In the genomic region with DNA sequence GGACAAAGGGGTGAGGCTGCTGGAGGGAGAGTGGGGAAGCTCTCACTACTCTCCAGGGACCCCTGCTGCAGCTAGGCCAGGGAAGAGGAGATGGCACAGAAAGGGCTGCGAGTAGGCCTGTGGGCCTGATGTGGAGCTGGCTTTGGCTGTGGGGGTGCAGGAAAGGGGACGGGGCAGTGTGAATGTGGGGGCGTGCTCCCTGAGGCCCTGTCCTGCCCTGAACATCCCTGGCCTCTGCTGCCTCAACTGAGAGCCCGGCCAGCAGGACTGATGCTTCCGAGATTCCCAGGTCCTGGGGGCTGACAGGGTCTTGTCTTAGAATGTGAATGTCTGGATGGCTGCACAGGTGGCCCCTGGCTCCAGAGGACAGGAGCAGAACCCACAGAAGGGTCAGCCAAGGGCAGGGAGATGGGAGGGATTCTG, we compare ENCODE assay signal across 24 cellular contexts.
A peak's percentile ranks its signal among the peaks of the same experiment; 100 is the strongest.
DNase-seq lines count a peak whose midpoint lies in the region; ATAC-seq and TF ChIP-seq lines count a peak whose summit lies in the region.
"Had no signal": no experiment of that assay in that cellular context is flagged by ENCODE, and none has a peak within 500 bp of the region (broad histone marks: within the 10 kb centered on the region; RNA-seq: fewer than 3 reads in every experiment).

No MANE protein-coding gene starts in this region.

- H3K56ac ChIP-seq in H9 (ENCODE audit: insufficient read length, low read depth, low read length): no peak overlapping the region

- H3K4me1 ChIP-seq in H9 (ENCODE audit: insufficient read depth, low read length) (no peaks in the 10 kb centered on the region), thoracic aorta (ENCODE audit: control insufficient read depth in 1 of 2, low read depth in 2 of 2) (peaks cover 3 to 29% of the 10 kb centered on the region in 2 donors)
- H3K4me1 ChIP-seq: Caco-2, psoas muscle had no signal

- H4K20me1 ChIP-seq in H9 (ENCODE audit: control insufficient read depth, insufficient read depth, insufficient read length) (no peaks in the 10 kb centered on the region), neural cell (ENCODE audit: insufficient read depth) (no peaks in the 10 kb centered on the region)

- H3F3A ChIP-seq in neural cell (ENCODE audit: insufficient read depth, low read length, poor library complexity, severe bottlenecking): peaks cover 6% of the 10 kb centered on the region

- no peak overlapping the region for H4K5ac ChIP-seq in H9 (ENCODE audit: insufficient read length, low read depth, low read length)

- no CpG with 5 or more reads among the region's 5 CpGs for WGBS in H9 (ENCODE audit: extremely low coverage, insufficient read length, low lambda C conversion rate)

- no peak overlapping the region for H3K4me2 ChIP-seq in H9 (ENCODE audit: insufficient read depth, insufficient read length, low read length)
- H3K4me2 ChIP-seq in neural cell (ENCODE audit: low read length): no peak overlapping the region

- TF ChIP-seq CTCF in H9 (conservative IDR thresholded peaks at IDR 0.05) (no peak), neural cell (IDR thresholded peaks at IDR 0.05; ENCODE audit: poor library complexity, severe bottlenecking) (no peak), thoracic aorta (IDR thresholded peaks at IDR 0.05) (no peak)

- no peaks in the 10 kb centered on the region; the same call in 1 of the 2 replicates for H3K79me2 ChIP-seq in H9 (ENCODE audit: insufficient read depth, low read length)
- no peaks in the 10 kb centered on the region for H3K79me2 ChIP-seq in neural cell (replicated peaks; ENCODE audit: insufficient read depth, low read length)

- H3K4me3 Mint-ChIP-seq in H9: no peak overlapping the region
- H3K4me3 Mint-ChIP-seq: activated T-cell treated with anti-CD3 and anti-CD28 coated beads, Interleukin-2, amount 50 U/mL, for 72 hours; IgD-negative memory B cell; mesothelial cell of epicardium; nephron progenitor cell had no signal

- H3K27me3 ChIP-seq in H9 (ENCODE audit: insufficient read depth, low read length) (no peaks in the 10 kb centered on the region), neural cell (ENCODE audit: insufficient read depth, low read depth, low read length) (no peaks in the 10 kb centered on the region), thoracic aorta (replicated peaks; ENCODE audit: insufficient read depth) (no peaks in the 10 kb centered on the region)
- H3K27me3 ChIP-seq: brain microvascular endothelial cell had no signal

- H3K9me3 ChIP-seq in H9 (ENCODE audit: control insufficient read depth, low read depth, low read length): no peaks in the 10 kb centered on the region
- H3K9me3 ChIP-seq in neural cell (ENCODE audit: low read length): no peaks in the 10 kb centered on the region
- no peaks in the 10 kb centered on the region for H3K9me3 ChIP-seq in thoracic aorta
- H3K9me3 ChIP-seq: Caco-2 had no signal

- H3K9me3 Mint-ChIP-seq in H9: no peaks in the 10 kb centered on the region
- H3K9me3 Mint-ChIP-seq: activated naive CD4-positive, alpha-beta T cell treated with anti-CD3 and anti-CD28 coated beads, Interleukin-2, amount 50 U/mL, for 72 hours; activated T-cell treated with anti-CD3 and anti-CD28 coated beads, Interleukin-2, amount 50 U/mL, for 72 hours; IgD-negative memory B cell; mesothelial cell of epicardium; nephron progenitor cell had no signal

- no peak overlapping the region for H3K18ac ChIP-seq in H9 (ENCODE audit: insufficient read length, low read depth, low read length)

- H3K27me3 Mint-ChIP-seq in H9 (ENCODE audit: low read depth): no peaks in the 10 kb centered on the region
- H3K27me3 Mint-ChIP-seq: IgD-negative memory B cell had no signal

- no peak for ATAC-seq in thoracic aorta (ENCODE audit: insufficient number of reproducible peaks, low FRiP score, low read depth)
- ATAC-seq in HG03520 (IDR thresholded peaks at IDR 0.05; ENCODE audit: unreplicated experiment): no peak
- no peak for ATAC-seq in HG02610 (IDR thresholded peaks at IDR 0.05; ENCODE audit: unreplicated experiment)
- ATAC-seq: activated CD4-positive, CD25-positive, alpha-beta regulatory T cell treated with anti-CD3 and anti-CD28 coated beads, Interleukin-2, amount 50 U/mL, for 24 hours; activated naive CD4-positive, alpha-beta T cell treated with anti-CD3 and anti-CD28 coated beads, Interleukin-2, amount 50 U/mL, for 72 hours; activated T-cell treated with anti-CD3 and anti-CD28 coated beads, Interleukin-2, amount 50 U/mL, for 72 hours had no signal

- no peaks in the 10 kb centered on the region for H3K36me3 ChIP-seq in neural cell (ENCODE audit: insufficient read depth, low read length)
- no peaks in the 10 kb centered on the region for H3K36me3 ChIP-seq in thoracic aorta
- H3K36me3 ChIP-seq: brain microvascular endothelial cell had no signal

- no peak overlapping the region for H3K27ac ChIP-seq in H9 (ENCODE audit: insufficient read length, low read depth, low read length)
- H3K27ac ChIP-seq in cingulate gyrus (ENCODE audit: low read depth, low read length): peak overlapping the region; percentile 39
- H3K27ac ChIP-seq in neural cell (ENCODE audit: low read length): no peak overlapping the region
- H3K27ac ChIP-seq in thoracic aorta: peak overlapping the region; percentile 62 to 64
- H3K27ac ChIP-seq: brain microvascular endothelial cell, psoas muscle, SK-N-MC had no signal

- no peak for DNase-seq in H9
- DNase-seq in thoracic aorta (ENCODE audit: low spot score): no peak
- DNase-seq in mesenteric fat pad (ENCODE audit: low spot score): no peak
- DNase-seq: activated CD8-positive, alpha-beta memory T cell treated with anti-CD3 and anti-CD28 coated beads for 24 hours; activated T-cell treated with anti-CD3 and anti-CD28 coated beads, Interleukin-2, amount 50 U/mL, for 72 hours; brain microvascular endothelial cell; Caco-2; erythroblast; left colon; NCI-H1417 treated with DMSO at 0.1 percent for 48 hours; NCI-H748 treated with DMSO at 0.1 percent for 48 hours; nephron progenitor cell; stimulated activated naive CD4-positive, alpha-beta T cell; T1000 had no signal

- H3K27ac Mint-ChIP-seq in H9: peak overlapping the region in 2 of 3 experiments; percentile 76 to 81; a peak in 2 of 7 replicates
- H3K27ac Mint-ChIP-seq: activated naive CD4-positive, alpha-beta T cell treated with anti-CD3 and anti-CD28 coated beads, Interleukin-2, amount 50 U/mL, for 72 hours; activated T-cell treated with anti-CD3 and anti-CD28 coated beads, Interleukin-2, amount 50 U/mL, for 72 hours; IgD-negative memory B cell; mesothelial cell of epicardium; nephron progenitor cell had no signal

- H3T11ph ChIP-seq in H9 (ENCODE audit: low read length): no peak overlapping the region

- no peak overlapping the region for H3K4ac ChIP-seq in H9 (ENCODE audit: low read depth, low read length)

- no peaks in the 10 kb centered on the region for H3K9me2 ChIP-seq in neural cell (ENCODE audit: insufficient read depth, low read length)

- H3K9ac ChIP-seq in H9 (ENCODE audit: extremely low read depth, insufficient read length, low read length): no peak overlapping the region
- H3K9ac ChIP-seq in neural cell (ENCODE audit: low read length): peak overlapping the region; percentile 20

- H3K4me1 Mint-ChIP-seq in H9: peaks cover 2 to 7% of the 10 kb centered on the region in 2 experiments; a peak in 2 of 4 replicates

- no peak overlapping the region for H2BK120ac ChIP-seq in H9 (ENCODE audit: low read depth, low read length, poor library complexity, severe bottlenecking)

- H3K23me2 ChIP-seq in H9 (ENCODE audit: insufficient read length, low read depth, low read length, poor library complexity, severe bottlenecking): no peaks in the 10 kb centered on the region

- H2BK20ac ChIP-seq in H9 (ENCODE audit: low read depth, low read length, poor library complexity, severe bottlenecking): no peak overlapping the region

- H2BK5ac ChIP-seq in H9 (ENCODE audit: insufficient read length, low read length): no peak overlapping the region

- H4K91ac ChIP-seq in H9 (ENCODE audit: insufficient read length, low read depth, low read length): no peak overlapping the region

- H3K23ac ChIP-seq in H9 (ENCODE audit: insufficient read length, low read depth, low read length): no peak overlapping the region

- no peak for TF ChIP-seq RAD21 in neural cell (conservative IDR thresholded peaks at IDR 0.05)

- no peak overlapping the region for H2BK15ac ChIP-seq in H9 (ENCODE audit: low read depth, low read length)

- no peak overlapping the region for H2AFZ ChIP-seq in H9 (ENCODE audit: low read length)
- H2AFZ ChIP-seq in neural cell (ENCODE audit: low read depth, low read length): no peak overlapping the region

- H3K4me3 ChIP-seq in neural cell (ENCODE audit: low read length) (no peak overlapping the region), thoracic aorta (no peak overlapping the region)
- H3K4me3 ChIP-seq: psoas muscle, SK-N-MC had no signal

- TF ChIP-seq EP300 in neural cell (conservative IDR thresholded peaks at IDR 0.05; ENCODE audit: poor library complexity, severe bottlenecking): no peak

- H3K79me1 ChIP-seq in H9 (ENCODE audit: insufficient read depth, low read depth, low read length, poor library complexity, severe bottlenecking): no peaks in the 10 kb centered on the region

- H4K8ac ChIP-seq in H9 (replicated peaks; ENCODE audit: insufficient read length, low read depth, low read length): no peak overlapping the region

- no peak overlapping the region for H2BK12ac ChIP-seq in H9 (ENCODE audit: insufficient read length, low read depth, low read length)

- H3K14ac ChIP-seq in H9 (ENCODE audit: insufficient read depth, low read length): no peak overlapping the region

- H3K36me3 Mint-ChIP-seq in H9 (ENCODE audit: insufficient read depth in 1 of 3, low read depth in 3 of 3): peaks cover 13 to 32% (median 15%) of the 10 kb centered on the region in 3 experiments
- H3K36me3 Mint-ChIP-seq: mesothelial cell of epicardium had no signal

- H2AK5ac ChIP-seq in H9 (ENCODE audit: insufficient read length, low read length): no peak overlapping the region

Comparison
In these comparisons a context has a peak if more than half of its experiments do, and no peak if none do; other contexts are left out.
1. H3K27ac ChIP-seq: peak in cingulate gyrus (single experiment) and thoracic aorta (2 of 2); none in H9 (single experiment) and neural cell (single experiment).